In genomic region chr14:75440733-75441474, GRCh38 we compare ENCODE assay signal across 11 cellular contexts. TPM values are rescaled to one million over a fixed set of nuclear protein-coding genes. Genes with fewer than 3 reads are reported as not detected.
DNase-seq lines count a peak whose midpoint lies in the region; ATAC-seq and TF ChIP-seq lines count a peak whose summit lies in the region.
"Had no signal": no experiment of that assay in that cellular context is flagged by ENCODE, and none has a peak within 500 bp of the region (broad histone marks: within the 10 kb centered on the region; RNA-seq: fewer than 3 reads in every experiment).

No MANE protein-coding gene starts in this region.

- peak; percentile 59 for ATAC-seq in Right ventricle myocardium superior (ENCODE audit: poor library complexity)
- ATAC-seq in HG03457 (IDR thresholded peaks at IDR 0.05; ENCODE audit: unreplicated experiment): no peak
- no peak for ATAC-seq in activated CD4-positive, CD25-positive, alpha-beta regulatory T cell treated with anti-CD3 and anti-CD28 coated beads, Interleukin-2, amount 50 U/mL, for 24 hours

- peaks cover 90% of the 10 kb centered on the region for H3K79me2 ChIP-seq in SU-DHL-6 (ENCODE audit: insufficient read depth, low read length)

- peak overlapping the region; percentile 96 for H3K27ac ChIP-seq in SU-DHL-6 (ENCODE audit: low read depth, low read length)

- H4K20me1 ChIP-seq in SU-DHL-6 (ENCODE audit: low read depth, low read length): no peaks in the 10 kb centered on the region

- no peak for TF ChIP-seq CTCF in SU-DHL-6 (IDR thresholded peaks at IDR 0.05; ENCODE audit: insufficient read depth, low read length, poor library complexity, severe bottlenecking)

- peak overlapping the region; percentile 58 for H3K9ac ChIP-seq in SU-DHL-6 (ENCODE audit: low read length)

- peak overlapping the region; percentile 54 for H3K4me3 ChIP-seq in SU-DHL-6 (ENCODE audit: insufficient read depth, low read length, poor library complexity, severe bottlenecking)

- peaks cover 33% of the 10 kb centered on the region for H3K36me3 ChIP-seq in SU-DHL-6 (ENCODE audit: low read length)
- H3K36me3 ChIP-seq: BE2C had no signal

- H3K4me2 ChIP-seq in SU-DHL-6 (ENCODE audit: low read depth, low read length, poor library complexity, severe bottlenecking): peak overlapping the region; percentile 87

- H3K27me3 ChIP-seq in SU-DHL-6 (ENCODE audit: low read length): no peaks in the 10 kb centered on the region
- H3K27me3 ChIP-seq: BE2C had no signal

- no peaks in the 10 kb centered on the region for H3K9me3 ChIP-seq in SU-DHL-6 (ENCODE audit: insufficient read depth, low read length)
- H3K9me3 ChIP-seq: BE2C had no signal

- peak; percentile 75 for DNase-seq in AG08396 (ENCODE audit: low spot score)
- peak; percentile 68 for DNase-seq in Right ventricle myocardium superior
- DNase-seq in posterior vena cava (ENCODE audit: low spot score): peak; percentile 91
- DNase-seq in MV-4-11 (lab: John Stamatoyannopoulos, UW): no peak
- no peak for DNase-seq in NCI-H1105 treated with DMSO at 0.1 percent for 48 hours (lab: John Stamatoyannopoulos, UW)
- DNase-seq: BE2C; OCI-M1; stimulated activated CD4-positive, alpha-beta T cell treated with anti-CD3 and anti-CD28 coated beads, Interleukin-1b, Interleukin-23, amount 100 ng/mL, for 48 hours had no signal

- intact Hi-C loops in Right ventricle myocardium superior (cut with DNase I): no loop called here
- intact Hi-C loops in posterior vena cava (cut with DNase I): no loop called here

- peaks cover 38% of the 10 kb centered on the region for H3F3A ChIP-seq in SU-DHL-6 (ENCODE audit: insufficient read depth)

- no peak overlapping the region for H2AFZ ChIP-seq in SU-DHL-6 (ENCODE audit: low read depth, low read length, severe bottlenecking)

- H3K9me2 ChIP-seq in SU-DHL-6 (replicated peaks; ENCODE audit: insufficient read depth, low read length): no peaks in the 10 kb centered on the region

RNA-seq across cellular contexts. Expression of gene JDP2, which starts 13.1 kb away (rescaled TPM):
- total RNA-seq in Right ventricle myocardium superior: 22.1 TPM
- 10 to 100 TPM; 44.2 to 54.8 TPM for total RNA-seq in posterior vena cava

Comparison
In these comparisons a context has a peak if more than half of its experiments do, and no peak if none do; other contexts are left out.
1. DNase-seq: peak in AG08396 (single experiment), Right ventricle myocardium superior (single experiment) and posterior vena cava (single experiment); none in MV-4-11 (single experiment) and NCI-H1105 treated with DMSO at 0.1 percent for 48 hours (single experiment).